Comparison of ENCODE assay signal across 9 cellular contexts in genomic region chr2:114937366-114937930, GRCh38.
"Had no signal": no experiment of that assay in that cellular context is flagged by ENCODE, and none has a peak within 500 bp of the region (broad histone marks: within the 10 kb centered on the region; RNA-seq: fewer than 3 reads in every experiment).

No MANE protein-coding gene starts in this region.

- FAIRE-seq: H54, K562 had no signal

- DNase-seq: GM23248, GOT3, H9, HCEC 1CT, IMR-90, KG1 had no signal

- H3K27ac ChIP-seq: GM23248, HL-60 had no signal

- H3K4me3 ChIP-seq: GM23248, K562 had no signal

- ATAC-seq: K562 had no signal

- H2AFZ ChIP-seq: GM23248 had no signal

- H3K9ac ChIP-seq: GM23248 had no signal
